Comparison of ENCODE assay signal across 9 cellular contexts in the genomic region with DNA sequence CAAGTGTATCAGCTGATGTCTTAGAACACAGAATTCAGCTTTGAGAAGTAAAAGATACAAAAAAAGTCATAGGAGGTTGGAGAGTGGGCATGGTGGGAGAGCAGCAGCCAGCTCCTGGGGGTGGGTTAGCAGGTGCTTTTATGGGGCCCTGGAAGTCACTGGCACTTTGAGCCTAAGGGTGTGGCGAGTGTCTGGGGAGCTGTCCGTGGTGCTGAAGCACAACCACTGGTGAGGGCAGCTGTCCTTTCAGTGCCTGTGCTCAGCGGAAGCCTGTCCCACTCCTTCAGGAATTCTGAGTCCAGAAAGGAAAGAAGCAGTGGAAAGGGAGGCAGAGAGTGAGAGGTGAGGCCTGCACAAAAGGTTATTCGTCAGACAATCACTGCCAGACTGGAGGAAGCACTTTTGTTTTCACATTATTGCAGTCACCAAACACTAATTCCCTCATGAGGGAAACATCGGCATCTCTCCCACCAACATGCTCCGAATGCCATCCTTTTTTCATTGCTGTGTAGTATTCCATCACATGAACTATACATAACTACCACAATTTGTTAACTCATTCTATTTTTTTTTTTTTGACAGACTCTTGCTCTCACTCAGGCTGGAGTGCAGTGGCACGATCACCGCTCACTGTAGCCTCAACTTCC. TPM values are rescaled to one million over a fixed set of nuclear protein-coding genes. Genes with fewer than 3 reads are reported as not detected.
DNase-seq lines count a peak whose midpoint lies in the region; TF ChIP-seq lines count a peak whose summit lies in the region.
"Had no signal": no experiment of that assay in that cellular context is flagged by ENCODE, and none has a peak within 500 bp of the region (broad histone marks: within the 10 kb centered on the region; RNA-seq: fewer than 3 reads in every experiment).

No MANE protein-coding gene starts in this region.

- WGBS in spleen, 5 donors, result 51 to 57% (median 54%) methylated on average over 8 of the region's 8 CpGs

- H3K4me1 Mint-ChIP-seq in activated naive CD8-positive, alpha-beta T cell treated with anti-CD3 and anti-CD28 coated beads for 36 hours, result no peaks in the 10 kb centered on the region

- H3K27ac Mint-ChIP-seq in activated naive CD8-positive, alpha-beta T cell treated with anti-CD3 and anti-CD28 coated beads for 36 hours, result no peak overlapping the region

- peaks cover 42% of the 10 kb centered on the region for H3K27me3 Mint-ChIP-seq in activated naive CD8-positive, alpha-beta T cell treated with anti-CD3 and anti-CD28 coated beads for 36 hours

- intact Hi-C loops in spleen (cut with DNase I; ENCODE audit: low total_unique reads), result no loop called here

- H3K9me3 ChIP-seq in spleen, result peaks cover 0 to 4% (median 0%) of the 10 kb centered on the region in 8 donors

- no peak overlapping the region for H3K4me3 ChIP-seq in spleen

- no peaks in the 10 kb centered on the region for H3K4me1 ChIP-seq in spleen

- no peaks in the 10 kb centered on the region for H3K36me3 ChIP-seq in spleen

- H3K36me3 Mint-ChIP-seq in activated naive CD8-positive, alpha-beta T cell treated with anti-CD3 and anti-CD28 coated beads for 36 hours, result no peaks in the 10 kb centered on the region

- H3K4me3 Mint-ChIP-seq in activated naive CD8-positive, alpha-beta T cell treated with anti-CD3 and anti-CD28 coated beads for 36 hours, result no peak overlapping the region

- peaks cover 0 to 63% (median 0%) of the 10 kb centered on the region in 7 donors for H3K27me3 ChIP-seq in spleen (replicated peaks in 1 of 7)

- H3K27ac ChIP-seq in spleen, result no peak overlapping the region
- H3K27ac ChIP-seq: epithelial cell of prostate had no signal

- no peak for TF ChIP-seq CTCF in GM13976 (IDR thresholded peaks at IDR 0.05; ENCODE audit: borderline replicate concordance, control extremely low read depth, extremely low read depth, insufficient read depth, missing control alignments)
- TF ChIP-seq CTCF in spleen (IDR thresholded peaks at IDR 0.05 in 8 of 11, conservative IDR thresholded peaks at IDR 0.05 in 3 of 11), result no peak

- peak; percentile 72 for DNase-seq in GM13976 (ENCODE audit: low spot score)
- DNase-seq in RPMI7951 (ENCODE audit: low read depth), result peak; percentile 37
- peak; percentile 35 for DNase-seq in activated naive CD8-positive, alpha-beta T cell treated with anti-CD3 and anti-CD28 coated beads for 36 hours
- peak; percentile 90 for DNase-seq in iPS-NIHi7 (ENCODE audit: extremely low spot score)
- peak; percentile 26 to 44 (median 30) for DNase-seq in stimulated activated CD4-positive, alpha-beta T cell treated with anti-CD3 and anti-CD28 coated beads, TNF-alpha, amount 100 ng/mL, for 24 hours (ENCODE audit: low read depth in 3 of 3)
- no peak for DNase-seq in NCI-H1092 (lab: John Stamatoyannopoulos, UW)
- no peak for DNase-seq in NCI-H446 treated with DMSO at 0.1 percent for 48 hours (lab: John Stamatoyannopoulos, UW)
- no peak for DNase-seq in spleen

- no peaks in the 10 kb centered on the region for H3K9me3 Mint-ChIP-seq in activated naive CD8-positive, alpha-beta T cell treated with anti-CD3 and anti-CD28 coated beads for 36 hours

- in situ Hi-C loops in GM13976 (cut with MboI; ENCODE audit: low sequenced_read_pairs, unreplicated experiment), result no loop called here

- no peak for TF ChIP-seq POLR2A in spleen (IDR thresholded peaks at IDR 0.05)

RNA-seq across cellular contexts. Expression of gene RAPGEF1, which starts 59.4 kb away (rescaled TPM):
- 10.0 and 11.5 TPM in 2 replicates for total RNA-seq in RPMI7951 (2014; rRNA removed; shearing (Covaris generic))
- total RNA-seq in activated naive CD8-positive, alpha-beta T cell treated with anti-CD3 and anti-CD28 coated beads for 36 hours, result 10 to 100 TPM; 82.3 to 89.0 TPM
- total RNA-seq in spleen, result 100 to 1,000 TPM in 6 of 7 donors, 10 to 100 TPM in 1; 88.1 to 137 (median 118) TPM
- polyA plus RNA-seq in spleen, result 10 to 100 TPM; 16.9 to 47.8 (median 19.9) TPM

Comparison
In these comparisons a context has a peak if more than half of its experiments do, and no peak if none do; other contexts are left out.
1. DNase-seq: peak in GM13976 (single experiment), RPMI7951 (single experiment), activated naive CD8-positive, alpha-beta T cell treated with anti-CD3 and anti-CD28 coated beads for 36 hours (single experiment), iPS-NIHi7 (single experiment) and stimulated activated CD4-positive, alpha-beta T cell treated with anti-CD3 and anti-CD28 coated beads, TNF-alpha, amount 100 ng/mL, for 24 hours (3 of 3); none in NCI-H1092 (single experiment), NCI-H446 treated with DMSO at 0.1 percent for 48 hours (single experiment) and spleen (single experiment).